ENCODE assay signal across 1 cellular context in genomic region chr17:40319651-40320550, GRCh38.
TF ChIP-seq lines count a peak whose summit lies in the region.

No MANE protein-coding gene starts in this region.

TF ChIP-seq in SK-N-SH treated with all-trans-retinoic acid at 6 μM for 48 hours, 23 proteins besides CTCF, POLR2A, EP300 and RAD21 (continued from another document):
- TF ChIP-seq, protein P1, sequence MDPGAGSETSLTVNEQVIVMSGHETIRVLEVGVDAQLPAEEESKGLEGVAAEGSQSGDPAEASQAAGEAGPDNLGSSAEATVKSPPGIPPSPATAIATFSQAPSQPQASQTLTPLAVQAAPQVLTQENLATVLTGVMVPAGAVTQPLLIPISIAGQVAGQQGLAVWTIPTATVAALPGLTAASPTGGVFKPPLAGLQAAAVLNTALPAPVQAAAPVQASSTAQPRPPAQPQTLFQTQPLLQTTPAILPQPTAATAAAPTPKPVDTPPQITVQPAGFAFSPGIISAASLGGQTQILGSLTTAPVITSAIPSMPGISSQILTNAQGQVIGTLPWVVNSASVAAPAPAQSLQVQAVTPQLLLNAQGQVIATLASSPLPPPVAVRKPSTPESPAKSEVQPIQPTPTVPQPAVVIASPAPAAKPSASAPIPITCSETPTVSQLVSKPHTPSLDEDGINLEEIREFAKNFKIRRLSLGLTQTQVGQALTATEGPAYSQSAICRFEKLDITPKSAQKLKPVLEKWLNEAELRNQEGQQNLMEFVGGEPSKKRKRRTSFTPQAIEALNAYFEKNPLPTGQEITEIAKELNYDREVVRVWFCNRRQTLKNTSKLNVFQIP (CRISPR knock-in tag; IDR thresholded peaks at IDR 0.05; ENCODE audit: borderline replicate concordance, low read depth) = no peak
- TF ChIP-seq PPARA (CRISPR knock-in tag; IDR thresholded peaks at IDR 0.05; ENCODE audit: borderline replicate concordance) (no peak), CREB5 (CRISPR knock-in tag; IDR thresholded peaks at IDR 0.05; ENCODE audit: low read depth) (no peak), OSR1 (CRISPR knock-in tag; IDR thresholded peaks at IDR 0.05) (no peak), ZNF70 (CRISPR knock-in tag; IDR thresholded peaks at IDR 0.05) (no peak)
